In genomic region chr17:20009302-20010098, GRCh38 we compare ENCODE assay signal across 8 cellular contexts. TPM values are rescaled to one million over a fixed set of nuclear protein-coding genes. Genes with fewer than 3 reads are reported as not detected.
DNase-seq lines count a peak whose midpoint lies in the region; ATAC-seq and TF ChIP-seq lines count a peak whose summit lies in the region.

TSS of gene SPECC1 (plus strand) at chr17:20009359. CDS start at chr17:20096652, 87,293 bp downstream.

- 0 to 1% (median 0%) methylated on average over 27 to 96 of the region's 96 CpGs for WGBS in heart left ventricle, 4 donors

- H3K9me3 ChIP-seq in heart left ventricle: no peaks in the 10 kb centered on the region

- peak within 1 kb of the TSS in 1 of 2 donors; percentile 32 for H3K27ac Mint-ChIP-seq in activated naive CD4-positive, alpha-beta T cell treated with anti-CD3 and anti-CD28 coated beads, Interleukin-2, amount 50 U/mL, for 72 hours

- peaks cover 0 to 13% (median 0%) of the 10 kb centered on the region in 9 donors for H3K27me3 ChIP-seq in heart left ventricle

- DNase-seq in ELR (ENCODE audit: low read depth): peak; percentile 72
- peak; percentile 48 for DNase-seq in H4 (ENCODE audit: low spot score)
- DNase-seq in M059J (ENCODE audit: low read depth): peak; percentile 69
- DNase-seq in SKM-1 (lab: John Stamatoyannopoulos, UW; ENCODE audit: unreplicated experiment): peak; percentile 46
- DNase-seq in activated naive CD4-positive, alpha-beta T cell treated with anti-CD3 and anti-CD28 coated beads, Interleukin-2, amount 50 U/mL, for 72 hours (ENCODE audit: low spot score in 2 of 2): peak; percentile 89 to 98
- peak; percentile 79 to 93 (median 85) for DNase-seq in heart left ventricle
- DNase-seq in posterior cingulate gyrus: peak; percentile 22 to 98 (median 84)
- peak; percentile 78 for DNase-seq in ureter (ENCODE audit: low spot score)

- H3K9me3 Mint-ChIP-seq in activated naive CD4-positive, alpha-beta T cell treated with anti-CD3 and anti-CD28 coated beads, Interleukin-2, amount 50 U/mL, for 72 hours: no peaks in the 10 kb centered on the region

- peak in 1 of 2 donors; percentile 44 for TF ChIP-seq POLR2A in heart left ventricle (IDR thresholded peaks at IDR 0.05)

- H3K4me1 ChIP-seq in heart left ventricle: peaks cover 0 to 20% (median 5%) of the 10 kb centered on the region in 12 donors

- TF ChIP-seq CTCF in heart left ventricle (IDR thresholded peaks at IDR 0.05): peak; percentile 90 to 100 (median 98)

- H3K27ac ChIP-seq in heart left ventricle: peak within 1 kb of the TSS; percentile 50 to 90 (median 76)

- peak; percentile 98 to 99 for ATAC-seq in activated naive CD4-positive, alpha-beta T cell treated with anti-CD3 and anti-CD28 coated beads, Interleukin-2, amount 50 U/mL, for 72 hours
- peak in 3 of 4 donors; percentile 45 to 98 (median 97) for ATAC-seq in heart left ventricle

- intact Hi-C loops in heart left ventricle (cut with DNase I): loop anchor here in 9 of 10 donors (1.0 to 10.0 kb wide), 9 partner anchors 53 to 218 kb away; no protein-coding TSS in a partner anchor
- intact Hi-C loops in posterior cingulate gyrus (cut with DNase I): loop anchor here (2.0 to 5.0 kb wide), 2 partner anchors 88 to 111 kb away; no protein-coding TSS in a partner anchor

- peak within 1 kb of the TSS; percentile 52 to 86 (median 76) for H3K4me3 ChIP-seq in heart left ventricle

- H3K36me3 ChIP-seq in heart left ventricle: no peaks in the 10 kb centered on the region

- no peaks in the 10 kb centered on the region for H3K36me3 Mint-ChIP-seq in activated naive CD4-positive, alpha-beta T cell treated with anti-CD3 and anti-CD28 coated beads, Interleukin-2, amount 50 U/mL, for 72 hours

RNA-seq across cellular contexts. Expression of gene SPECC1, which starts in this region (rescaled TPM):
- total RNA-seq in H4 (2014; rRNA removed; shearing (Covaris generic)): 38.5 and 41.9 TPM in 2 replicates
- 62.0 and 71.7 TPM in 2 replicates for total RNA-seq in M059J (2014; rRNA removed; shearing (Covaris generic))
- total RNA-seq in activated naive CD4-positive, alpha-beta T cell treated with anti-CD3 and anti-CD28 coated beads, Interleukin-2, amount 50 U/mL, for 72 hours: 10 to 100 TPM in 1 of 2 donors, 1 to 10 TPM in 1; 9.3 to 14.1 TPM
- total RNA-seq in heart left ventricle (10 to 100 TPM in 7 of 9 donors, 1 to 10 TPM in 2; 5.1 to 18.4 (median 10.6) TPM), ureter (26.2 TPM)
- polyA plus RNA-seq in heart left ventricle: 1 to 10 TPM; 3.8 to 4.3 TPM

Comparison
In these comparisons a context has a peak if more than half of its experiments do, and no peak if none do; other contexts are left out.
1. Peak in every context shown above with its lines: DNase-seq, ATAC-seq, H3K4me3 ChIP-seq and H3K27ac ChIP-seq.